8 cellular contexts compared by ENCODE assay signal in the genomic region with DNA sequence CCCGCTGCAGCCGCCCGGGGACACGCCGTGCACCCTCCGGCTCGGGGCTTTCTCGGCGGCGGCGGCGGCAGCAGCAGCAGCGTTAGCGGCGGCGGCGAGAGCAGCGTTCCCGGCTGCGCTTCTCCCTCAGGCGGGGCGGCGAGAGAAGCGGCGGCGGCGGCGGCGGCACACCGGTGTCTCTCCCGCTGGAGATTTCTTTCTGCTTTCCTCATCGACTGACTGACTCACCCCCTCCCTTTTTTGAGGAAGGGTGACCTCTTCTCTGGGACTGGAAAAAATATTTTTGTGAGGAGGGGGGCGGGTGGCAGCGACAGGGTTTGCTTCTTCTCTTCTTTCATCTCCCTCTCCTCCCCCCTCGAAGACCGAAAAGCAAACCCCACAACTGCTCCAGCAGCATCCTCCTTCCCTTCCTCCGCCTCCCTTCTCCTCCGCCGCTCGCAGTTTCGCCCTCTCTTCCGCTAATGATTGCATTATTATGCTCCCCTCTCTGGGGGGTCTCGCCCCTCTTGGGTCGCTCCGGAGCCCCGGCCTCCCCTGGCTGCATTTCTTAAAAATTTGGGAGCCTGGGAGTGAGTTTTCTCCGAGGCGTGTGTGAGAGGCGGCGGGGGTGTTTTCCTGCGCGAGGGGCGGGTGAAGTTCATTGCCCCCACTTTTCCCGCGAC. TPM values are rescaled to one million over a fixed set of nuclear protein-coding genes. Genes with fewer than 3 reads are reported as not detected.
DNase-seq lines count a peak whose midpoint lies in the region; ATAC-seq and TF ChIP-seq lines count a peak whose summit lies in the region.

No MANE protein-coding gene starts in this region.

- no peak overlapping the region for H3K27ac Mint-ChIP-seq in HFFc6
- H3K27ac Mint-ChIP-seq in T-helper 1 cell treated with Interleukin-12 subunit alpha and Interleukin-12 subunit beta and Interleukin-4 antibody, amounts not matched to agents 30 μg/mL and 1 μg/mL, for 36 hours: no peak overlapping the region

- H3K4me3 ChIP-seq in fibroblast of lung (replicated peaks in 1 of 4; ENCODE audit: control extremely low read depth in 1 of 4, insufficient read depth in 1 of 4, low read depth in 3 of 4, low read length in 4 of 4) (peak overlapping the region; percentile 73 to 81 (median 74)), neutrophil (ENCODE audit: low read depth in 1 of 2, low read length in 1 of 2) (peak overlapping the region; percentile 54 to 59)

- peak overlapping the region; percentile 37 for H3K9ac ChIP-seq in fibroblast of lung (ENCODE audit: insufficient read depth, low read length)

- H3K9me3 ChIP-seq in fibroblast of lung (ENCODE audit: control insufficient read depth, insufficient read depth, low read depth, low read length) (no peaks in the 10 kb centered on the region), neutrophil (no peaks in the 10 kb centered on the region)

- H3K9me3 Mint-ChIP-seq in HFFc6: no peaks in the 10 kb centered on the region
- H3K9me3 Mint-ChIP-seq in T-helper 1 cell treated with Interleukin-12 subunit alpha and Interleukin-12 subunit beta and Interleukin-4 antibody, amounts not matched to agents 30 μg/mL and 1 μg/mL, for 36 hours: no peaks in the 10 kb centered on the region

- H3K4me1 ChIP-seq in fibroblast of lung (ENCODE audit: control insufficient read depth, extremely low read depth, insufficient read depth, low read length): peaks cover 3% of the 10 kb centered on the region
- H3K4me1 ChIP-seq in neutrophil (ENCODE audit: control insufficient read depth in 1 of 2, insufficient read depth in 1 of 2, low read depth in 1 of 2, low read length in 1 of 2): peaks cover 20 to 28% of the 10 kb centered on the region in 2 experiments

- peaks cover 7% of the 10 kb centered on the region for H3K27me3 Mint-ChIP-seq in HFFc6 (ENCODE audit: insufficient read depth)
- H3K27me3 Mint-ChIP-seq in T-helper 1 cell treated with Interleukin-12 subunit alpha and Interleukin-12 subunit beta and Interleukin-4 antibody, amounts not matched to agents 30 μg/mL and 1 μg/mL, for 36 hours (ENCODE audit: low read depth): peaks cover 38% of the 10 kb centered on the region

- H3K79me2 ChIP-seq in fibroblast of lung (ENCODE audit: control insufficient read depth, insufficient read depth, low read length): no peaks in the 10 kb centered on the region

- H3K4me1 Mint-ChIP-seq in HFFc6 (ENCODE audit: low read depth): no peaks in the 10 kb centered on the region
- H3K4me1 Mint-ChIP-seq in T-helper 1 cell treated with Interleukin-12 subunit alpha and Interleukin-12 subunit beta and Interleukin-4 antibody, amounts not matched to agents 30 μg/mL and 1 μg/mL, for 36 hours (ENCODE audit: low read depth): peaks cover 3% of the 10 kb centered on the region

- no peak for ATAC-seq in esophagus mucosa

- DNase-seq in D341Med (ENCODE audit: low spot score) (peak; percentile 60), HFFc6 (no peak), fibroblast of lung (ENCODE audit: low read depth in 2 of 2) (peak; percentile 24 to 42), SIG-M5 treated with dmso at 0.1 percent for 504 hours (lab: John Stamatoyannopoulos, UW; ENCODE audit: unreplicated experiment) (no peak)
- DNase-seq in stimulated activated CD4-positive, alpha-beta T cell treated with anti-CD3 and anti-CD28 coated beads, Interleukin-4, amount 100 ng/mL, for 24 hours: no peak

- no peak for TF ChIP-seq CTCF in HFFc6 (IDR thresholded peaks at IDR 0.05)
- TF ChIP-seq CTCF in fibroblast of lung (conservative IDR thresholded peaks at IDR 0.05 in 1 of 2, IDR thresholded peaks at IDR 0.05 in 1 of 2; ENCODE audit: low read depth in 1 of 2, low read length in 2 of 2): no peak
- TF ChIP-seq CTCF in neutrophil (IDR thresholded peaks at IDR 0.05): no peak

- H3K27ac ChIP-seq in fibroblast of lung (ENCODE audit: insufficient read depth, low read length) (no peak overlapping the region), neutrophil (no peak overlapping the region)

- peak overlapping the region; percentile 87 for H3K4me3 Mint-ChIP-seq in HFFc6
- H3K4me3 Mint-ChIP-seq in T-helper 1 cell treated with Interleukin-12 subunit alpha and Interleukin-12 subunit beta and Interleukin-4 antibody, amounts not matched to agents 30 μg/mL and 1 μg/mL, for 36 hours: peak overlapping the region; percentile 82

- no peaks in the 10 kb centered on the region for H3K27me3 ChIP-seq in fibroblast of lung (ENCODE audit: control insufficient read depth, insufficient read depth, low read length)
- peaks cover 94% of the 10 kb centered on the region for H3K27me3 ChIP-seq in neutrophil

- H3K36me3 ChIP-seq in fibroblast of lung (ENCODE audit: control insufficient read depth, insufficient read depth, low read length): no peaks in the 10 kb centered on the region
- no peaks in the 10 kb centered on the region for H3K36me3 ChIP-seq in neutrophil

- H3K4me2 ChIP-seq in fibroblast of lung (ENCODE audit: extremely low read depth, insufficient read depth, low read length): peak overlapping the region; percentile 69

- H3K36me3 Mint-ChIP-seq in HFFc6 (ENCODE audit: low read depth): no peaks in the 10 kb centered on the region
- H3K36me3 Mint-ChIP-seq in T-helper 1 cell treated with Interleukin-12 subunit alpha and Interleukin-12 subunit beta and Interleukin-4 antibody, amounts not matched to agents 30 μg/mL and 1 μg/mL, for 36 hours (ENCODE audit: low read depth): no peaks in the 10 kb centered on the region

- peak overlapping the region; percentile 80 for H2AFZ ChIP-seq in fibroblast of lung (ENCODE audit: low read length)

- H4K20me1 ChIP-seq in fibroblast of lung (ENCODE audit: control insufficient read depth, extremely low read depth, insufficient read depth, low read length): no peaks in the 10 kb centered on the region

RNA-seq across cellular contexts. Expression of gene AUTS2, which starts 0.3 kb away (rescaled TPM):
- under 1 TPM in 4 of 6 experiments, not detected in 2; 0.02 to 0.19 (median 0.16) TPM for total RNA-seq in HFFc6 (2021; fragmentation: NEBNext Ultra II Directional; extraction: Animal tissue kit (Norgen Biotek cat#: 25700))
- 7.7 and 9.1 TPM in 2 replicates for total RNA-seq in fibroblast of lung
- polyA plus RNA-seq in fibroblast of lung: 0.60 and 2.2 TPM in 2 replicates
- polyA plus RNA-seq in fibroblast of lung (2012): 5.3 and 12.4 TPM in 2 replicates
- 14.5 and 55.9 TPM in 2 replicates for polyA minus RNA-seq in fibroblast of lung (ENCODE audit: low replicate concordance)
- total RNA-seq in esophagus mucosa: 20.4 TPM

Comparison
In these comparisons a context has a peak if more than half of its experiments do, and no peak if none do; other contexts are left out.
1. DNase-seq: peak in D341Med (single experiment) and fibroblast of lung (2 of 2); none in HFFc6 (single experiment), stimulated activated CD4-positive, alpha-beta T cell treated with anti-CD3 and anti-CD28 coated beads, Interleukin-4, amount 100 ng/mL, for 24 hours (single experiment) and SIG-M5 treated with dmso at 0.1 percent for 504 hours (single experiment).